23 cellular contexts compared by ENCODE assay signal in the genomic region with DNA sequence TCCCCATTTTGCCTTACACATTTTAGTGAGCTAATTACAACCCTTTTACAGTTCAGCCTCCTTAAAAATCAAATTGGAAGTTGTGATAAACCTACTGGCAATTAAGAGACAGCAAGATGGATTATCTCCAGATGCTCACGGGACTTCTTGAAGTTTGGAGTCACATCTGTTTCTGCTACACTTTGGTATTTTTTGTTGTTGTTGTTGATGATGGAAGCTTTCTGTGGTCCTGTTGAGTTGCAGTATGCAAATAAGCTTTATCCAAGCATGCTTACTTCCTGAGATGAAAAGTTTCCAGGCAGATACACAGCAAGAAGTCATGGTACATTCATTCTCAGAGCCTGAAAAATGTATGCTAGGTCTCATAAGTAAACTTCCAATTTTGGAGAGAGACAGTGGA.
DNase-seq lines count a peak whose midpoint lies in the region; ATAC-seq and TF ChIP-seq lines count a peak whose summit lies in the region.
"Had no signal": no experiment of that assay in that cellular context is flagged by ENCODE, and none has a peak within 500 bp of the region (broad histone marks: within the 10 kb centered on the region; RNA-seq: fewer than 3 reads in every experiment).

No MANE protein-coding gene starts in this region.

- no peak overlapping the region for H4K8ac ChIP-seq in H9 (replicated peaks; ENCODE audit: insufficient read length, low read depth, low read length)

- no peak overlapping the region for H2BK20ac ChIP-seq in H9 (ENCODE audit: low read depth, low read length, poor library complexity, severe bottlenecking)

- no peaks in the 10 kb centered on the region for H3K23me2 ChIP-seq in H9 (ENCODE audit: insufficient read length, low read depth, low read length, poor library complexity, severe bottlenecking)

- no TSS peak for BruUV-seq in A673 (replicated peaks; lab: Mats Ljungman, UMichigan)

- peak; percentile 10 for DNase-seq in A673 (ENCODE audit: low spot score)
- DNase-seq in H9: no peak
- DNase-seq in adipocyte (ENCODE audit: low read depth): peak; percentile 15
- DNase-seq in fibroblast of the aortic adventitia (ENCODE audit: low read depth): peak; percentile 14
- DNase-seq in GDM1 (lab: John Stamatoyannopoulos, UW): no peak
- DNase-seq in 8988T: no peak
- no peak for DNase-seq in A172 (ENCODE audit: low spot score)
- DNase-seq: Caco-2; CD4-positive, alpha-beta T cell; DMS 273 treated with DMSO at 0.1 percent for 48 hours; DMS79 treated with DMSO at 0.1 percent for 48 hours; Karpas-422; MM.1S; NCI-H1048; NCI-H1417 treated with DMSO at 0.1 percent for 48 hours; NCI-H187 treated with DMSO at 0.1 percent for 48 hours; NCI-H226; NCI-H510A treated with DMSO at 0.1 percent for 48 hours; NCI-H774; NK-92 treated with Interleukin-12 subunit alpha and Interleukin-12 subunit beta, amount 100 ng/mL, for 24 hours; T-cell had no signal

- H2BK5ac ChIP-seq in H9 (ENCODE audit: insufficient read length, low read length): no peak overlapping the region

- H3K36me3 ChIP-seq in A673 (ENCODE audit: insufficient read depth, low read length, poor library complexity, severe bottlenecking) (no peaks in the 10 kb centered on the region), adipocyte (ENCODE audit: control insufficient read depth, insufficient read depth, low read length, severe bottlenecking) (no peaks in the 10 kb centered on the region)

- H3K4me3 ChIP-seq in A673 (ENCODE audit: low read depth, low read length, poor library complexity, severe bottlenecking): no peak overlapping the region
- no peak overlapping the region for H3K4me3 ChIP-seq in adipocyte (ENCODE audit: low read length)
- H3K4me3 ChIP-seq in fibroblast of the aortic adventitia (ENCODE audit: low read depth, low read length): no peak overlapping the region

- no CpG with 5 or more reads among the region's 1 CpG for WGBS in H9 (ENCODE audit: extremely low coverage, insufficient read length, low lambda C conversion rate)

- H3K9me3 Mint-ChIP-seq in H9: no peaks in the 10 kb centered on the region

- H2BK12ac ChIP-seq in H9 (ENCODE audit: insufficient read length, low read depth, low read length): no peak overlapping the region

- no peaks in the 10 kb centered on the region for H3K27me3 Mint-ChIP-seq in H9 (ENCODE audit: low read depth)
- H3K27me3 Mint-ChIP-seq: CD4-positive, alpha-beta T cell; T-cell had no signal

- H4K5ac ChIP-seq in H9 (ENCODE audit: insufficient read length, low read depth, low read length): no peak overlapping the region

- intact Hi-C loops in A673 (cut with micrococcal nuclease; ENCODE audit: unreplicated experiment): no loop called here

- H3K9ac ChIP-seq in H9 (ENCODE audit: extremely low read depth, insufficient read length, low read length) (no peak overlapping the region), adipocyte (ENCODE audit: low read length) (no peak overlapping the region)

- H4K20me1 ChIP-seq in H9 (ENCODE audit: control insufficient read depth, insufficient read depth, insufficient read length): no peaks in the 10 kb centered on the region

- H3K4me1 Mint-ChIP-seq in H9: peaks cover 28 to 37% of the 10 kb centered on the region in 2 experiments
- H3K4me1 Mint-ChIP-seq: T-cell had no signal

- CTCF ChIA-PET in A673 (lab: Charles Lee): no interaction called here

- POLR2A ChIA-PET in A673 (lab: Charles Lee; ENCODE audit: low non-redundant PET): no interaction called here

- H3K27ac ChIP-seq in A673 (ENCODE audit: low read depth, low read length, poor library complexity, severe bottlenecking) (no peak overlapping the region), H9 (ENCODE audit: insufficient read length, low read depth, low read length) (no peak overlapping the region)

- no peak overlapping the region for H3K4ac ChIP-seq in H9 (ENCODE audit: low read depth, low read length)

- no peaks in the 10 kb centered on the region for H3K79me1 ChIP-seq in H9 (ENCODE audit: insufficient read depth, low read depth, low read length, poor library complexity, severe bottlenecking)

- H3K36me3 Mint-ChIP-seq in H9 (ENCODE audit: insufficient read depth in 1 of 3, low read depth in 3 of 3): no peaks in the 10 kb centered on the region
- H3K36me3 Mint-ChIP-seq: T-cell had no signal

- no peak overlapping the region for H3K4me2 ChIP-seq in H9 (ENCODE audit: insufficient read depth, insufficient read length, low read length)

- H2BK120ac ChIP-seq in H9 (ENCODE audit: low read depth, low read length, poor library complexity, severe bottlenecking): no peak overlapping the region

- no peak overlapping the region for H3K18ac ChIP-seq in H9 (ENCODE audit: insufficient read length, low read depth, low read length)

- H3K9me3 ChIP-seq in A673 (ENCODE audit: low read depth, low read length, poor library complexity, severe bottlenecking) (no peaks in the 10 kb centered on the region), H9 (ENCODE audit: control insufficient read depth, low read depth, low read length) (no peaks in the 10 kb centered on the region), adipocyte (ENCODE audit: control insufficient read depth, low read length) (no peaks in the 10 kb centered on the region)
- H3K9me3 ChIP-seq: Caco-2 had no signal

- no peak overlapping the region for H4K91ac ChIP-seq in H9 (ENCODE audit: insufficient read length, low read depth, low read length)

- H3K23ac ChIP-seq in H9 (ENCODE audit: insufficient read length, low read depth, low read length): no peak overlapping the region

- no peak for ATAC-seq in HG03565 (IDR thresholded peaks at IDR 0.05; ENCODE audit: unreplicated experiment)
- ATAC-seq: Panc1, T-cell had no signal

- no peak overlapping the region for H3K14ac ChIP-seq in H9 (ENCODE audit: insufficient read depth, low read length)

- no peaks in the 10 kb centered on the region for H3K79me2 ChIP-seq in H9 (ENCODE audit: insufficient read depth, low read length)

- H3K4me1 ChIP-seq in A673 (ENCODE audit: insufficient read depth, low read length, poor library complexity, severe bottlenecking): no peaks in the 10 kb centered on the region
- H3K4me1 ChIP-seq in H9 (ENCODE audit: insufficient read depth, low read length): peaks cover 2% of the 10 kb centered on the region; the same call in 1 of the 2 replicates
- peaks cover 12% of the 10 kb centered on the region for H3K4me1 ChIP-seq in adipocyte (ENCODE audit: control insufficient read depth, insufficient read depth, low read length)
- H3K4me1 ChIP-seq: Caco-2 had no signal

- H3K27me3 ChIP-seq in A673 (replicated peaks; ENCODE audit: insufficient read depth, low read depth, low read length, poor library complexity): no peaks in the 10 kb centered on the region
- H3K27me3 ChIP-seq in H9 (ENCODE audit: insufficient read depth, low read length): no peaks in the 10 kb centered on the region
- H3K27me3 ChIP-seq in adipocyte (replicated peaks; ENCODE audit: control insufficient read depth, insufficient read depth, low read length): no peaks in the 10 kb centered on the region

- H2AFZ ChIP-seq in H9 (ENCODE audit: low read length): no peak overlapping the region

- no peak overlapping the region for H2AK5ac ChIP-seq in H9 (ENCODE audit: insufficient read length, low read length)

- no peak overlapping the region for H3K4me3 Mint-ChIP-seq in H9
- H3K4me3 Mint-ChIP-seq: CD4-positive, alpha-beta T cell; T-cell had no signal

- H3K27ac Mint-ChIP-seq in H9: peak overlapping the region; percentile 66 to 93 (median 86); a peak in 6 of 7 replicates
- H3K27ac Mint-ChIP-seq: CD4-positive, alpha-beta T cell; T-cell had no signal

- no peak for TF ChIP-seq CTCF in A673 (conservative IDR thresholded peaks at IDR 0.05; ENCODE audit: low read depth, low read length)
- no peak for TF ChIP-seq CTCF in H9 (conservative IDR thresholded peaks at IDR 0.05)
- no peak for TF ChIP-seq CTCF in fibroblast of the aortic adventitia (IDR thresholded peaks at IDR 0.05; ENCODE audit: insufficient read depth, low read length)

- H3K56ac ChIP-seq in H9 (ENCODE audit: insufficient read length, low read depth, low read length): no peak overlapping the region

- no peak overlapping the region for H3T11ph ChIP-seq in H9 (ENCODE audit: low read length)

- H2BK15ac ChIP-seq in H9 (ENCODE audit: low read depth, low read length): no peak overlapping the region

Comparison
In these comparisons a context has a peak if more than half of its experiments do, and no peak if none do; other contexts are left out.
1. DNase-seq: peak in A673 (single experiment), adipocyte (single experiment) and fibroblast of the aortic adventitia (single experiment); none in H9 (single experiment), GDM1 (single experiment), 8988T (single experiment) and A172 (single experiment).